Comparison of ENCODE assay signal across 8 cellular contexts in genomic region chr10:72088879-72089585, GRCh38. TPM values are rescaled to one million over a fixed set of nuclear protein-coding genes. Genes with fewer than 3 reads are reported as not detected.
DNase-seq lines count a peak whose midpoint lies in the region; ATAC-seq, FAIRE-seq and TF ChIP-seq lines count a peak whose summit lies in the region.

No MANE protein-coding gene starts in this region.

- peak overlapping the region; percentile 84 for H3K27ac ChIP-seq in lower lobe of right lung
- H3K27ac ChIP-seq in suprapubic skin: no peak overlapping the region
- no peak overlapping the region for H3K27ac ChIP-seq in ascending aorta

- WGBS in suprapubic skin: 71% methylated on average over 15 of the region's 15 CpGs

- FAIRE-seq in D721Med (lab: Jason Lieb, UNC): no peak

- H3K4me1 ChIP-seq in lower lobe of right lung: peaks cover 41% of the 10 kb centered on the region
- peaks cover 20% of the 10 kb centered on the region for H3K4me1 ChIP-seq in suprapubic skin
- H3K4me1 ChIP-seq in ascending aorta: peaks cover 7 to 15% of the 10 kb centered on the region in 2 donors

- no peak for TF ChIP-seq EP300 in suprapubic skin (IDR thresholded peaks at IDR 0.05)

- H3K9me3 ChIP-seq in lower lobe of right lung (no peaks in the 10 kb centered on the region), suprapubic skin (no peaks in the 10 kb centered on the region), ascending aorta (no peaks in the 10 kb centered on the region)

- peak overlapping the region; percentile 65 for H3K4me3 ChIP-seq in lower lobe of right lung
- peak overlapping the region; percentile 41 for H3K4me3 ChIP-seq in suprapubic skin
- H3K4me3 ChIP-seq in ascending aorta: peak overlapping the region in 1 of 2 donors; percentile 62

- no peaks in the 10 kb centered on the region for H3K9me3 Mint-ChIP-seq in activated naive CD8-positive, alpha-beta T cell (ENCODE audit: low read depth)

- no peak for TF ChIP-seq POLR2A in suprapubic skin (IDR thresholded peaks at IDR 0.05)

- ATAC-seq in lower lobe of right lung (peak; percentile 34 to 60), GM19397 (IDR thresholded peaks at IDR 0.05; ENCODE audit: unreplicated experiment) (no peak)

- peak overlapping the region; percentile 100 for H3K27ac Mint-ChIP-seq in activated naive CD8-positive, alpha-beta T cell

- no peak for TF ChIP-seq CTCF in lower lobe of right lung (IDR thresholded peaks at IDR 0.05)
- no peak for TF ChIP-seq CTCF in suprapubic skin (IDR thresholded peaks at IDR 0.05)
- TF ChIP-seq CTCF in ascending aorta (IDR thresholded peaks at IDR 0.05): no peak
- no peak for TF ChIP-seq CTCF in D721Med (IDR thresholded peaks at IDR 0.05; ENCODE audit: insufficient read depth, missing control alignments)

- H3K4me3 Mint-ChIP-seq in activated naive CD8-positive, alpha-beta T cell: peak overlapping the region; percentile 100

- H3K27me3 Mint-ChIP-seq in activated naive CD8-positive, alpha-beta T cell: no peaks in the 10 kb centered on the region

- intact Hi-C loops in lower lobe of right lung (cut with DNase I): no loop called here
- intact Hi-C loops in ascending aorta (cut with DNase I): no loop called here

- peak; percentile 3 for DNase-seq in GM04504 (ENCODE audit: low read depth)
- peak; percentile 34 to 57 for DNase-seq in NOMO-1 (lab: John Stamatoyannopoulos, UW; ENCODE audit: unreplicated experiment in 2 of 2)
- peak; percentile 64 for DNase-seq in lower lobe of right lung
- peak in 1 of 2 donors; percentile 78 for DNase-seq in suprapubic skin (ENCODE audit: low spot score in 2 of 2)
- DNase-seq in ascending aorta (ENCODE audit: low spot score in 2 of 2): no peak
- no peak for DNase-seq in D721Med (ENCODE audit: insufficient read length, low spot score)

- peaks cover 2% of the 10 kb centered on the region for H3K36me3 Mint-ChIP-seq in activated naive CD8-positive, alpha-beta T cell

- H3K36me3 ChIP-seq in lower lobe of right lung (peaks cover 4% of the 10 kb centered on the region), suprapubic skin (peaks cover 7% of the 10 kb centered on the region), ascending aorta (no peaks in the 10 kb centered on the region)

- H3K27me3 ChIP-seq in lower lobe of right lung (ENCODE audit: low read depth) (peaks cover 26% of the 10 kb centered on the region), suprapubic skin (peaks cover 29% of the 10 kb centered on the region), ascending aorta (peaks cover 13% of the 10 kb centered on the region)

- peaks cover 58% of the 10 kb centered on the region for H3K4me1 Mint-ChIP-seq in activated naive CD8-positive, alpha-beta T cell (ENCODE audit: low read depth)

RNA-seq across cellular contexts. Expression of gene SPOCK2, which starts 0.7 kb away (rescaled TPM):
- total RNA-seq in lower lobe of right lung (108 TPM), suprapubic skin (1 to 10 TPM; 1.5 to 3.7 (median 1.8) TPM), ascending aorta (9.7 TPM)

Comparison
In these comparisons a context has a peak if more than half of its experiments do, and no peak if none do; other contexts are left out.
1. DNase-seq: peak in GM04504 (single experiment), NOMO-1 (2 of 2) and lower lobe of right lung (single experiment); none in ascending aorta (0 of 2) and D721Med (single experiment).
2. RNA of gene SPOCK2, which starts 0.7 kb away (total RNA-seq): 108 TPM in lower lobe of right lung (single experiment); 9.7 TPM in ascending aorta (single experiment) and 1.5 to 3.7 TPM in suprapubic skin; every median in the first group is over 10 times any median in the second.